Comparison of ENCODE assay signal across 8 cellular contexts in the genomic region with DNA sequence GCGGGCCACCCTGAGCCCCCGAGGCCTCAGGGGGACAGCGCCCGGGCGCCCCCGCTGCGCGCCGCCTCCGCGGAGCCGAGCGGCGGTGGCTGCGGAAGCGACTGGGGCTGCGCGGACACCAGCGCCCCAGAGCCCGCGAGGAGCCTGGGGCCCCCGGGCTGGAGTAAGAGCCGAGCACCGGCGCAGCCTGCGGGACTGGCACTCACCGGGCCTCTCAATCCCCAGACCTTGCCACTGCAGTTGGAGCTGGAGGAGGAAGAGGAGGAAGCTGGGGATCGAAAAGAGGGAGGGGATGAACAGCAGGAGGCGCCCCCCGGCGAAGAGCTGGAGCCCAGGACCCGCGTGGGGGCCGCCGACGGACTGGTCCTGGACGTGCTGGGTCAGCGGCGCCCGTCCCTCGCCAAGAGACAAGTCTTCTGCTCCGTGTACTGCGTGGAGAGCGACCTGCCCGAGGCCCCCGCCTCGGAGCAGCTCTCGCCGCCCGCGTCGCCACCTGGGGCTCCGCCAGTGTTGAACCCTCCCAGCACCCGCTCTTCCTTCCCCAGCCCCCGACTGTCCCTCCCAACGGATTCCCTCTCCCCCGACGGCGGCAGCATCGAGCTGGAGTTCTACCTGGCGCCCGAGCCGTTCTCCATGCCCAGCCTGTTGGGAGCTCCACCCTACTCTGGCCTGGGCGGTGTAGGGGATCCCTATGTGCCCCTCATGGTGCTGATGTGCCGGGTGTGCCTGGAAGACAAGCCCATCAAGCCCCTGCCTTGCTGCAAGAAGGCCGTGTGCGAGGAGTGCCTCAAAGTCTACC. TPM values are rescaled to one million over a fixed set of nuclear protein-coding genes. Genes with fewer than 3 reads are reported as not detected.
DNase-seq lines count a peak whose midpoint lies in the region; ATAC-seq and TF ChIP-seq lines count a peak whose summit lies in the region.

No MANE protein-coding gene starts in this region.

- no peak for TF ChIP-seq CTCF in tibial artery (IDR thresholded peaks at IDR 0.05)

- H3K4me1 Mint-ChIP-seq in T-helper 17 cell: peaks cover 20% of the 10 kb centered on the region

- H3K27me3 Mint-ChIP-seq in T-helper 17 cell: peaks cover 55% of the 10 kb centered on the region

- peak overlapping the region; percentile 98 to 99 for H3K27ac ChIP-seq in tibial artery

- peaks cover 6% of the 10 kb centered on the region for H3K27me3 ChIP-seq in H7 (ENCODE audit: control insufficient read depth, insufficient read depth, low read length)
- H3K27me3 ChIP-seq in tibial artery: no peaks in the 10 kb centered on the region

- H3K4me3 ChIP-seq in H7 (ENCODE audit: insufficient read depth, low read depth, low read length) (peak overlapping the region; percentile 91), tibial artery (peak overlapping the region; percentile 78 to 94)

- H3K36me3 ChIP-seq in H7 (replicated peaks; ENCODE audit: control insufficient read depth, insufficient read depth, low read length) (no peaks in the 10 kb centered on the region), tibial artery (no peaks in the 10 kb centered on the region)

- peaks cover 10% of the 10 kb centered on the region for H3K36me3 Mint-ChIP-seq in T-helper 17 cell (ENCODE audit: low read depth)

- DNase-seq in DMS53 treated with DMSO at 0.1 percent for 48 hours (lab: John Stamatoyannopoulos, UW; ENCODE audit: unreplicated experiment) (peak; percentile 15), H7 (peak; percentile 80), T-helper 17 cell (no peak), middle frontal gyrus (ENCODE audit: extremely low spot score, low spot score) (peak; percentile 6), tibial artery (peak; percentile 36 to 78), cerebellar nuclear complex (lab: John Stamatoyannopoulos, UW) (no peak)
- no peak for DNase-seq in stimulated activated CD4-positive, alpha-beta T cell treated with anti-CD3 and anti-CD28 coated beads, Interleukin-4, amount 100 ng/mL, for 4 hours

- ATAC-seq in T-helper 17 cell (peak; percentile 44), esophagus mucosa (peak; percentile 50)

- intact Hi-C loops in tibial artery (cut with DNase I; ENCODE audit: low total_unique reads): loop anchor here (5.0 kb wide), 2 partner anchors 134 to 829 kb away; a partner anchor contains a TSS

- peak overlapping the region; percentile 63 for H3K27ac Mint-ChIP-seq in T-helper 17 cell

- H3K9me3 ChIP-seq in T-helper 17 cell (ENCODE audit: control insufficient read depth, low read length, poor library complexity, severe bottlenecking) (no peaks in the 10 kb centered on the region), tibial artery (no peaks in the 10 kb centered on the region)

- peaks cover 0 to 51% (median 17%) of the 10 kb centered on the region in 4 donors for H3K4me1 ChIP-seq in tibial artery

- H3K4me3 Mint-ChIP-seq in T-helper 17 cell: peak overlapping the region; percentile 84

RNA-seq across cellular contexts. Expression of a gene that starts 0.6 kb away (rescaled TPM):
- 2.9 and 7.1 TPM in 2 replicates for total RNA-seq in H7 (2014; rRNA removed; shearing (Covaris generic))
- total RNA-seq in T-helper 17 cell: 1 to 10 TPM; 2.1 to 4.9 TPM
- 21.8 TPM for total RNA-seq in esophagus mucosa

Comparison
In these comparisons a context has a peak if more than half of its experiments do, and no peak if none do; other contexts are left out.
1. DNase-seq: peak in DMS53 treated with DMSO at 0.1 percent for 48 hours (single experiment), H7 (single experiment), middle frontal gyrus (single experiment) and tibial artery (2 of 2); none in T-helper 17 cell (0 of 3), stimulated activated CD4-positive, alpha-beta T cell treated with anti-CD3 and anti-CD28 coated beads, Interleukin-4, amount 100 ng/mL, for 4 hours (0 of 2) and cerebellar nuclear complex (0 of 2).